Comparison of ENCODE assay signal across 17 cellular contexts in the genomic region with DNA sequence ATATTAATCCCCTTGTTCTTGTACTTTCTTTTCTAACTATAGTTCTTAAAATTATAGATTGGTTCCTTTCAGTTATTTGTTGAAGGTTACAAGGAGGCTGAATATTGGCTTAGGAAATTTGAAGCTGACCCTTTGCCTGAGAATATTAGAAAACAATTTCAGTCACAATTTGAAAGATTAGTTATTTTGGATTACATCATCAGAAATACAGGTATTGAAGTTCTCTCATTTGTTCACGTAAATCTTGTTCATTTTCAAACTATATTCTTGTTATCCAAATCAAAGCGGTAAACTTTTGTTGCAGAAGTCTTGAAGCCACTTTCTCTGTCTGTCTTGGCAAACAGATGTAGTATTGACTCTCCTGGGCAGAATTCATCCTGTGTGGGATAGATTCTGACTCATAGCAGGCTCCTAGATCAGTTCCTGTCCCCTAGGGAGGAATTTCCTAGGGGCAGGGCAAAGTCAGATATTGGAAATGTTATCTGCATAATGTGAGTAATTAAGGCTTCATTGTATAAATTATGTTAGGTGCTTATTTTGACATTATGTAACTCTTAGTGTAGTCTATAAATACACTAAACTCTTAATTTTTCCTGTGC. TPM values are rescaled to one million over a fixed set of nuclear protein-coding genes. Genes with fewer than 3 reads are reported as not detected.
DNase-seq lines count a peak whose midpoint lies in the region; ATAC-seq and TF ChIP-seq lines count a peak whose summit lies in the region.
"Had no signal": no experiment of that assay in that cellular context is flagged by ENCODE, and none has a peak within 500 bp of the region (broad histone marks: within the 10 kb centered on the region; RNA-seq: fewer than 3 reads in every experiment).

No MANE protein-coding gene starts in this region.

- H3K27ac Mint-ChIP-seq in progenitor cell of endocrine pancreas = peak overlapping the region; percentile 16
- no peak overlapping the region for H3K27ac Mint-ChIP-seq in T-helper 17 cell
- H3K27ac Mint-ChIP-seq: GM23338 had no signal

- H3K36me3 ChIP-seq in neuronal stem cell (replicated peaks in 1 of 2; ENCODE audit: control insufficient read depth in 2 of 2, insufficient read depth in 2 of 2, low read length in 2 of 2) = peaks cover 0 to 51% of the 10 kb centered on the region in 2 donors
- H3K36me3 ChIP-seq: prostate gland had no signal

- H3K4me3 ChIP-seq in fibroblast of mammary gland (ENCODE audit: control insufficient read depth, low read depth, low read length) = no peak overlapping the region
- H3K4me3 ChIP-seq in neuronal stem cell (ENCODE audit: low read length in 2 of 2) = no peak overlapping the region
- H3K4me3 ChIP-seq: dorsolateral prefrontal cortex, GM23338, prostate gland had no signal

- H3K4ac ChIP-seq in neuronal stem cell (ENCODE audit: low read length) = no peak overlapping the region

- no peaks in the 10 kb centered on the region for H3K9me3 Mint-ChIP-seq in progenitor cell of endocrine pancreas (ENCODE audit: low read depth)
- H3K9me3 Mint-ChIP-seq: GM23338, naive B cell had no signal

- CTCF ChIA-PET in RWPE1 (lab: Yijun Ruan, JAX) = no interaction called here

- H3K4me1 Mint-ChIP-seq in progenitor cell of endocrine pancreas (ENCODE audit: low read depth) (peaks cover 14% of the 10 kb centered on the region), T-helper 17 cell (no peaks in the 10 kb centered on the region)
- H3K4me1 Mint-ChIP-seq: GM23338 had no signal

- no peak for TF ChIP-seq CTCF in RWPE1 (conservative IDR thresholded peaks at IDR 0.05; ENCODE audit: low read depth)
- TF ChIP-seq CTCF in fibroblast of mammary gland (conservative IDR thresholded peaks at IDR 0.05; ENCODE audit: control insufficient read depth, insufficient read depth, low read depth, low read length) = no peak
- no peak for TF ChIP-seq CTCF in progenitor cell of endocrine pancreas (IDR thresholded peaks at IDR 0.05; ENCODE audit: unreplicated experiment)

- H4K8ac ChIP-seq in neuronal stem cell (ENCODE audit: low read depth, low read length) = no peak overlapping the region

- H2BK5ac ChIP-seq in neuronal stem cell (ENCODE audit: low read length) = no peak overlapping the region

- H3K27me3 ChIP-seq in neuronal stem cell (ENCODE audit: control insufficient read depth in 3 of 3, insufficient read depth in 3 of 3, low read depth in 1 of 3, low read length in 3 of 3) = no peaks in the 10 kb centered on the region
- H3K27me3 ChIP-seq: dorsolateral prefrontal cortex had no signal

- no peak overlapping the region for H3K4me2 ChIP-seq in neuronal stem cell (ENCODE audit: insufficient read depth, low read length, poor library complexity, severe bottlenecking)
- H3K4me2 ChIP-seq: GM23338 had no signal

- no peak overlapping the region for H3K9ac ChIP-seq in neuronal stem cell (ENCODE audit: low read depth, low read length, poor library complexity)

- no CpG with 5 or more reads among the region's 2 CpGs for WGBS in neuronal stem cell (ENCODE audit: extremely low coverage in 2 of 2, insufficient read length in 2 of 2, insufficient replicate concordance in 1 of 2), 2 donors

- no peak for ATAC-seq in T-helper 17 cell
- ATAC-seq: GM23338, left ventricle myocardium superior had no signal

- no peak overlapping the region for H3K27ac ChIP-seq in RWPE1
- H3K27ac ChIP-seq in neuronal stem cell (replicated peaks; ENCODE audit: low read length) = no peak overlapping the region
- H3K27ac ChIP-seq: dorsolateral prefrontal cortex, prostate gland had no signal

- H3K14ac ChIP-seq in neuronal stem cell (ENCODE audit: low read length) = no peak overlapping the region

- no peaks in the 10 kb centered on the region for H3K27me3 Mint-ChIP-seq in progenitor cell of endocrine pancreas
- no peaks in the 10 kb centered on the region for H3K27me3 Mint-ChIP-seq in T-helper 17 cell
- H3K27me3 Mint-ChIP-seq: naive B cell had no signal

- H3K23ac ChIP-seq in neuronal stem cell (ENCODE audit: low read depth, low read length, poor library complexity) = no peak overlapping the region

- no peak overlapping the region for H2BK120ac ChIP-seq in neuronal stem cell (ENCODE audit: low read depth, low read length)

- H3K36me3 Mint-ChIP-seq in progenitor cell of endocrine pancreas (ENCODE audit: insufficient read depth) = peaks cover 13% of the 10 kb centered on the region
- peaks cover 6% of the 10 kb centered on the region for H3K36me3 Mint-ChIP-seq in T-helper 17 cell (ENCODE audit: low read depth)

- no peak overlapping the region for H2AK5ac ChIP-seq in neuronal stem cell (ENCODE audit: low read depth, low read length)

- H3K18ac ChIP-seq in neuronal stem cell (ENCODE audit: low read length) = no peak overlapping the region

- no peak overlapping the region for H4K91ac ChIP-seq in neuronal stem cell (ENCODE audit: low read depth, low read length, poor library complexity)

- H2BK15ac ChIP-seq in neuronal stem cell (ENCODE audit: low read length) = no peak overlapping the region

- DNase-seq in EL (peak; percentile 61), RWPE1 (ENCODE audit: low spot score) (peak; percentile 38), fibroblast of mammary gland (ENCODE audit: low read depth) (peak; percentile 70), progenitor cell of endocrine pancreas (ENCODE audit: low spot score, unreplicated experiment) (no peak), neuronal stem cell (ENCODE audit: low spot score) (no peak), T-helper 17 cell (no peak), GM19240 (ENCODE audit: insufficient read length, low spot score) (no peak)
- DNase-seq in activated T-cell treated with anti-CD3 and anti-CD28 coated beads, Interleukin-2, amount 50 U/mL, for 48 hours = no peak
- DNase-seq: activated gamma-delta T cell, dorsolateral prefrontal cortex, left ventricle myocardium superior, naive B cell, NCI-H2029, NCI-H524 treated with DMSO at 0.1 percent for 48 hours, OCI-M1 had no signal

- H3K4me3 Mint-ChIP-seq in progenitor cell of endocrine pancreas (ENCODE audit: low read depth) (no peak overlapping the region), T-helper 17 cell (no peak overlapping the region)
- H3K4me3 Mint-ChIP-seq: GM23338, naive B cell had no signal

- H2AFZ ChIP-seq in neuronal stem cell (ENCODE audit: low read length) = no peak overlapping the region
- H2AFZ ChIP-seq: GM23338 had no signal

- H3K4me1 ChIP-seq in neuronal stem cell (ENCODE audit: control insufficient read depth in 2 of 2, insufficient read depth in 1 of 2, low read depth in 1 of 2, low read length in 2 of 2) = no peaks in the 10 kb centered on the region
- H3K4me1 ChIP-seq: prostate gland had no signal

- H3K9me3 ChIP-seq in neuronal stem cell (replicated peaks in 1 of 2; ENCODE audit: control insufficient read depth in 2 of 2, insufficient read depth in 1 of 2, low read depth in 1 of 2, low read length in 2 of 2) (no peaks in the 10 kb centered on the region), T-helper 17 cell (ENCODE audit: control insufficient read depth, low read length, poor library complexity, severe bottlenecking) (no peaks in the 10 kb centered on the region)
- H3K9me3 ChIP-seq: prostate gland had no signal

- no peaks in the 10 kb centered on the region for H3K79me1 ChIP-seq in neuronal stem cell (ENCODE audit: low read depth, low read length)

- POLR2A ChIA-PET in RWPE1 (lab: Yijun Ruan, JAX; ENCODE audit: low non-redundant PET) = no interaction called here

- H2BK12ac ChIP-seq in neuronal stem cell (ENCODE audit: low read length) = no peak overlapping the region

RNA-seq across cellular contexts. Expression of gene PI4K2B, which starts 25.2 kb away (rescaled TPM):
- 13.7 and 13.9 TPM in 2 replicates for total RNA-seq in progenitor cell of endocrine pancreas
- 4.8 TPM for polyA plus RNA-seq in neuronal stem cell (2013, experiment 1 of 2)
- polyA plus RNA-seq in neuronal stem cell (2013, experiment 2 of 2) = 4.8 TPM
- total RNA-seq in T-helper 17 cell = 10 to 100 TPM; 12.6 to 12.8 TPM

RNA-seq across cellular contexts. Expression of gene ZCCHC4, which starts 53.5 kb away (rescaled TPM):
- total RNA-seq in progenitor cell of endocrine pancreas (12.1 and 12.7 TPM in 2 replicates), T-helper 17 cell (10 to 100 TPM in 1 of 2 donors, 1 to 10 TPM in 1; 8.8 to 11.4 TPM)
- polyA plus RNA-seq in neuronal stem cell (2013, experiment 1 of 2) = 9.5 TPM
- polyA plus RNA-seq in neuronal stem cell (2013, experiment 2 of 2) = 9.6 TPM

Comparison
In these comparisons a context has a peak if more than half of its experiments do, and no peak if none do; other contexts are left out.
1. DNase-seq: peak in EL (single experiment), RWPE1 (single experiment) and fibroblast of mammary gland (single experiment); none in progenitor cell of endocrine pancreas (single experiment), neuronal stem cell (single experiment), activated T-cell treated with anti-CD3 and anti-CD28 coated beads, Interleukin-2, amount 50 U/mL, for 48 hours (0 of 2), T-helper 17 cell (0 of 3) and GM19240 (single experiment).